ENCODE assay signal across 8 cellular contexts in the genomic region with DNA sequence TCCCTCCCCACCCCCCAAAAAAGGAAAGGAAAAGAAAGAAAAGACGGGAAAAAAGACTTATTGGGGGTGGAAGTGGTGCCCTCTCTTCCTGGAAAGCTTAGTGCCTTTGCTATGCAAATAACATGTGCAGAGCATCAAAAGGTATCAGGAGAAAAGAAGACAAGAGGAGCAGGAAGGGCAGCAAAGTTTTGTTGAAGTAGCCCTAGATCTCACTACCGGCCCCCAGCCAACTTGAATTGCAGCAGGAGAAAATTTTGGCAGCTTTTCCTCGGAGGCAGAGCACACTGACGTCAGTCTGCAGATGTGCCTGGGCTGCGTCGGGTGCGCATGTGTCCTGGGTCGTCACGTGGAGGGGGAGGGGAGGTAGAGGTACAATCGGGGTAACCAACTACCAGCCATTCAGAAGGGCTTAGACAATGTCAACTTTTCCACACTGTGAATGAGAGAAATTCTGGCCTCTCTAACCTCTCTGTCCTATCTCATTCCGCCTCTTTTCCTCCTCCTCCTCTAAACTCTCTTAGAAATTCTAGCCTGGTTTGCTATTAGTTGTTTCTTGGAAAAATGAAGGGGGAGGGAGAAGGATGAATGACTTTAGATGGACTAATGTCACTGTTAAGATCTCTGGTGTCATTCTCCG. TPM values are rescaled to one million over a fixed set of nuclear protein-coding genes. Genes with fewer than 3 reads are reported as not detected.
DNase-seq lines count a peak whose midpoint lies in the region; ATAC-seq and TF ChIP-seq lines count a peak whose summit lies in the region.

A gene with protein sequence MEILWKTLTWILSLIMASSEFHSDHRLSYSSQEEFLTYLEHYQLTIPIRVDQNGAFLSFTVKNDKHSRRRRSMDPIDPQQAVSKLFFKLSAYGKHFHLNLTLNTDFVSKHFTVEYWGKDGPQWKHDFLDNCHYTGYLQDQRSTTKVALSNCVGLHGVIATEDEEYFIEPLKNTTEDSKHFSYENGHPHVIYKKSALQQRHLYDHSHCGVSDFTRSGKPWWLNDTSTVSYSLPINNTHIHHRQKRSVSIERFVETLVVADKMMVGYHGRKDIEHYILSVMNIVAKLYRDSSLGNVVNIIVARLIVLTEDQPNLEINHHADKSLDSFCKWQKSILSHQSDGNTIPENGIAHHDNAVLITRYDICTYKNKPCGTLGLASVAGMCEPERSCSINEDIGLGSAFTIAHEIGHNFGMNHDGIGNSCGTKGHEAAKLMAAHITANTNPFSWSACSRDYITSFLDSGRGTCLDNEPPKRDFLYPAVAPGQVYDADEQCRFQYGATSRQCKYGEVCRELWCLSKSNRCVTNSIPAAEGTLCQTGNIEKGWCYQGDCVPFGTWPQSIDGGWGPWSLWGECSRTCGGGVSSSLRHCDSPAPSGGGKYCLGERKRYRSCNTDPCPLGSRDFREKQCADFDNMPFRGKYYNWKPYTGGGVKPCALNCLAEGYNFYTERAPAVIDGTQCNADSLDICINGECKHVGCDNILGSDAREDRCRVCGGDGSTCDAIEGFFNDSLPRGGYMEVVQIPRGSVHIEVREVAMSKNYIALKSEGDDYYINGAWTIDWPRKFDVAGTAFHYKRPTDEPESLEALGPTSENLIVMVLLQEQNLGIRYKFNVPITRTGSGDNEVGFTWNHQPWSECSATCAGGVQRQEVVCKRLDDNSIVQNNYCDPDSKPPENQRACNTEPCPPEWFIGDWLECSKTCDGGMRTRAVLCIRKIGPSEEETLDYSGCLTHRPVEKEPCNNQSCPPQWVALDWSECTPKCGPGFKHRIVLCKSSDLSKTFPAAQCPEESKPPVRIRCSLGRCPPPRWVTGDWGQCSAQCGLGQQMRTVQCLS (N-terminal part only) (minus strand): TSS at position 286 of the 637 bp plus-strand sequence. CDS start 8,247 bp downstream, outside the sequence.

- no peaks in the 10 kb centered on the region for H3K36me3 Mint-ChIP-seq in T-cell
- no peaks in the 10 kb centered on the region for H3K36me3 Mint-ChIP-seq in type B pancreatic cell

- peaks cover 6% of the 10 kb centered on the region; the same call in 1 of the 2 replicates for H3K4me1 ChIP-seq in MM.1S (ENCODE audit: low read length)
- peaks cover 0 to 23% (median 14%) of the 10 kb centered on the region in 9 donors for H3K4me1 ChIP-seq in heart right ventricle

- H3K9me3 Mint-ChIP-seq in T-cell, result no peaks in the 10 kb centered on the region
- H3K9me3 Mint-ChIP-seq in type B pancreatic cell, result no peaks in the 10 kb centered on the region

- peak; percentile 82 to 92 (median 85) for ATAC-seq in T-cell (replicated peaks in 1 of 4)
- peak; percentile 93 to 97 (median 96) for ATAC-seq in heart right ventricle

- H3K27ac Mint-ChIP-seq in T-cell, result peak within 1 kb of the TSS; percentile 90 to 95
- H3K27ac Mint-ChIP-seq in type B pancreatic cell, result peak within 1 kb of the TSS; percentile 84

- peak within 1 kb of the TSS; percentile 89 for H3K4me2 ChIP-seq in MM.1S (ENCODE audit: low read depth, low read length)

- H3K27me3 Mint-ChIP-seq in T-cell (no peaks in the 10 kb centered on the region), type B pancreatic cell (no peaks in the 10 kb centered on the region)

- H2AFZ ChIP-seq in MM.1S (ENCODE audit: low read length), result peak within 1 kb of the TSS; percentile 93

- no peak within 1 kb of the TSS for H3K27ac ChIP-seq in MM.1S (ENCODE audit: low read length)
- peak within 1 kb of the TSS; percentile 55 to 95 (median 88) for H3K27ac ChIP-seq in heart right ventricle

- peak within 1 kb of the TSS; percentile 47 for H3K4me3 ChIP-seq in H7 (ENCODE audit: insufficient read depth, low read depth, low read length)
- H3K4me3 ChIP-seq in MM.1S (ENCODE audit: low read length), result peak within 1 kb of the TSS; percentile 75
- peak within 1 kb of the TSS; percentile 44 to 73 (median 60) for H3K4me3 ChIP-seq in heart right ventricle

- H3K4me3 Mint-ChIP-seq in T-cell, result no peak within 1 kb of the TSS
- no peak within 1 kb of the TSS for H3K4me3 Mint-ChIP-seq in type B pancreatic cell

- POLR2A ChIA-PET in T-cell (lab: Charles Lee), result interaction anchor here (0.6 to 1.4 kb wide), 15 partner anchors 13 to 706 kb away, joined by 3 to 10 read pairs (median 4); a partner anchor contains a TSS

- intact Hi-C loops in heart right ventricle (cut with DNase I) (loop anchor here (1.0 to 10.0 kb wide), 20 partner anchors 267 to 847 kb away; no protein-coding TSS in a partner anchor), posterior cingulate gyrus (cut with DNase I) (loop anchor here (2.0 to 10.0 kb wide), 4 partner anchors 377 to 847 kb away; no protein-coding TSS in a partner anchor)

- WGBS in heart right ventricle, 2 donors, result 0% methylated on average over 12 of the region's 12 CpGs

- H3K4me1 Mint-ChIP-seq in T-cell (peaks cover 10 to 18% (median 14%) of the 10 kb centered on the region in 3 donors), type B pancreatic cell (ENCODE audit: unreplicated experiment) (peaks cover 17% of the 10 kb centered on the region)

- H3K79me2 ChIP-seq in MM.1S (ENCODE audit: low read length), result no peaks in the 10 kb centered on the region

- H4K20me1 ChIP-seq in MM.1S (ENCODE audit: insufficient read depth, low read length), result no peaks in the 10 kb centered on the region

- H3K9ac ChIP-seq in MM.1S (ENCODE audit: low read length), result peak within 1 kb of the TSS; percentile 31; the same call in 1 of the 2 replicates

- DNase-seq in GM04504 (ENCODE audit: low read depth) (peak; percentile 95), H7 (peak; percentile 40), MM.1S (peak; percentile 80), T-cell (peak; percentile 24 to 82 (median 70)), amniotic epithelial cell (ENCODE audit: low read depth) (peak; percentile 97), heart right ventricle (peak; percentile 87 to 95), posterior cingulate gyrus (peak; percentile 61 to 96 (median 75)), type B pancreatic cell (ENCODE audit: extremely low spot score, unreplicated experiment) (no peak)

- no peaks in the 10 kb centered on the region for H3K9me2 ChIP-seq in MM.1S (replicated peaks; ENCODE audit: insufficient read depth, low read length)

- H3K36me3 ChIP-seq in H7 (replicated peaks; ENCODE audit: control insufficient read depth, insufficient read depth, low read length), result no peaks in the 10 kb centered on the region
- H3K36me3 ChIP-seq in MM.1S (replicated peaks; ENCODE audit: insufficient read depth, low read length), result no peaks in the 10 kb centered on the region
- H3K36me3 ChIP-seq in heart right ventricle, result no peaks in the 10 kb centered on the region

- CTCF ChIA-PET in T-cell (lab: Charles Lee), result interaction anchor here (0.6 to 3.9 kb wide), 17 partner anchors 9 to 847 kb away, joined by 3 to 117 read pairs (median 4); no protein-coding TSS in a partner anchor

- peaks cover 4% of the 10 kb centered on the region; the same call in 1 of the 2 replicates for H3F3A ChIP-seq in MM.1S (ENCODE audit: insufficient read depth, low read length)

- TF ChIP-seq CTCF in MM.1S (IDR thresholded peaks at IDR 0.05; ENCODE audit: low read length) (no peak), heart right ventricle (IDR thresholded peaks at IDR 0.05) (no peak), type B pancreatic cell (conservative IDR thresholded peaks at IDR 0.05) (no peak)

- H3K9me3 ChIP-seq in MM.1S (replicated peaks; ENCODE audit: insufficient read depth, low read length) (no peaks in the 10 kb centered on the region), heart right ventricle (no peaks in the 10 kb centered on the region)

- H3K27me3 ChIP-seq in H7 (ENCODE audit: control insufficient read depth, insufficient read depth, low read length) (peaks cover 3% of the 10 kb centered on the region; the same call in 1 of the 2 replicates), MM.1S (replicated peaks; ENCODE audit: insufficient read depth, low read length) (no peaks in the 10 kb centered on the region), heart right ventricle (no peaks in the 10 kb centered on the region)

RNA-seq across cellular contexts. Expression of the gene that starts here (rescaled TPM):
- total RNA-seq in H7 (2014; rRNA removed; shearing (Covaris generic)), result 1.3 and 1.5 TPM in 2 replicates
- total RNA-seq in T-cell (1 to 10 TPM; 2.0 to 5.3 (median 4.0) TPM), heart right ventricle (1 to 10 TPM in 8 of 10 donors, under 1 TPM in 2; 0.85 to 4.1 (median 2.7) TPM), type B pancreatic cell (ENCODE audit: low replicate concordance) (3.0 and 4.2 TPM in 2 replicates)
- polyA plus RNA-seq in heart right ventricle, result 1 to 10 TPM in 1 of 2 donors, under 1 TPM in 1; 0.25 to 1.0 TPM
